ENCODE assay signal across 19 cellular contexts in genomic region chr1:58620926-58621325, GRCh38. TPM values are rescaled to one million over a fixed set of nuclear protein-coding genes. Genes with fewer than 3 reads are reported as not detected.
DNase-seq lines count a peak whose midpoint lies in the region; TF ChIP-seq lines count a peak whose summit lies in the region.
"Had no signal": no experiment of that assay in that cellular context is flagged by ENCODE, and none has a peak within 500 bp of the region (broad histone marks: within the 10 kb centered on the region; RNA-seq: fewer than 3 reads in every experiment).

No MANE protein-coding gene starts in this region.

- no peak overlapping the region for H3K27ac Mint-ChIP-seq in activated naive CD8-positive, alpha-beta T cell treated with anti-CD3 and anti-CD28 coated beads for 36 hours
- H3K27ac Mint-ChIP-seq: stimulated activated naive B cell treated with anti-CD40 and anti-IgM and Interleukin-4, amounts not matched to agents 10 μg/mL and 1 μg/mL and 100 μg/mL, for 72 hours had no signal

- H3K4me3 Mint-ChIP-seq in activated naive CD8-positive, alpha-beta T cell treated with anti-CD3 and anti-CD28 coated beads for 36 hours = no peak overlapping the region
- H3K4me3 Mint-ChIP-seq: activated T-cell treated with anti-CD3 and anti-CD28 coated beads, Interleukin-2, amount 50 U/mL, for 4 hours; neural crest cell; stimulated activated naive B cell treated with anti-CD40 and anti-IgM and Interleukin-4, amounts not matched to agents 10 μg/mL and 1 μg/mL and 100 μg/mL, for 72 hours had no signal

- CTCF ChIA-PET in RWPE1 (lab: Yijun Ruan, JAX) (interaction anchor here (0.7 kb wide), 1 partner anchor 97 kb away, joined by 3 read pairs; no protein-coding TSS in a partner anchor), A673 (lab: Charles Lee) (no interaction called here)

- H3K27me3 ChIP-seq in esophagus squamous epithelium (no peaks in the 10 kb centered on the region), A673 (replicated peaks; ENCODE audit: insufficient read depth, low read depth, low read length, poor library complexity) (no peaks in the 10 kb centered on the region)
- H3K27me3 ChIP-seq: uterus had no signal

- WGBS in esophagus squamous epithelium, 2 donors = 65 to 79% methylated on average over 4 to 5 of the region's 5 CpGs

- no peaks in the 10 kb centered on the region for H3K9me3 Mint-ChIP-seq in activated naive CD8-positive, alpha-beta T cell treated with anti-CD3 and anti-CD28 coated beads for 36 hours
- H3K9me3 Mint-ChIP-seq: activated T-cell treated with anti-CD3 and anti-CD28 coated beads, Interleukin-2, amount 50 U/mL, for 4 hours; stimulated activated naive B cell treated with anti-CD40 and anti-IgM and Interleukin-4, amounts not matched to agents 10 μg/mL and 1 μg/mL and 100 μg/mL, for 72 hours had no signal

- H3K9me3 ChIP-seq in esophagus squamous epithelium (no peaks in the 10 kb centered on the region), A673 (ENCODE audit: low read depth, low read length, poor library complexity, severe bottlenecking) (no peaks in the 10 kb centered on the region)
- H3K9me3 ChIP-seq: uterus had no signal

- H3K27ac ChIP-seq in C4-2B (peak overlapping the region; percentile 96), RWPE1 (peak overlapping the region; percentile 51), esophagus squamous epithelium (peak overlapping the region; percentile 82 to 93 (median 92)), A673 (ENCODE audit: low read depth, low read length, poor library complexity, severe bottlenecking) (no peak overlapping the region)
- H3K27ac ChIP-seq: uterus had no signal

- H3K4me1 ChIP-seq in esophagus squamous epithelium (peaks cover 22 to 66% (median 34%) of the 10 kb centered on the region in 3 donors), A673 (ENCODE audit: insufficient read depth, low read length, poor library complexity, severe bottlenecking) (no peaks in the 10 kb centered on the region)
- H3K4me1 ChIP-seq: uterus had no signal

- DNase-seq in ELF-1 (ENCODE audit: low read depth, low spot score) (peak; percentile 49), RWPE1 (ENCODE audit: low spot score) (no peak), esophagus squamous epithelium (lab: John Stamatoyannopoulos, UW) (no peak), NCI-H1436 (lab: John Stamatoyannopoulos, UW) (no peak), AML-193 (lab: John Stamatoyannopoulos, UW) (no peak), A673 (ENCODE audit: low spot score) (no peak)
- no peak for DNase-seq in activated naive CD8-positive, alpha-beta T cell treated with anti-CD3 and anti-CD28 coated beads for 36 hours
- DNase-seq: activated CD4-positive, alpha-beta T cell treated with anti-CD3 and anti-CD28 coated beads for 4 hours; activated T-cell treated with anti-CD3 and anti-CD28 coated beads, Interleukin-2, amount 50 U/mL, for 4 hours; amygdala; EL; GOT3; MM.1S; NCI-H2227 treated with DMSO at 0.1 percent for 48 hours; stimulated activated naive B cell treated with anti-CD40 and anti-IgM and Interleukin-4, amounts not matched to agents 10 μg/mL and 1 μg/mL and 100 μg/mL, for 72 hours; T-helper 1 cell; uterus had no signal

- intact Hi-C loops in esophagus squamous epithelium (cut with DNase I) (no loop called here), A673 (cut with micrococcal nuclease; ENCODE audit: unreplicated experiment) (no loop called here)

- BruUV-seq in A673 (replicated peaks; lab: Mats Ljungman, UMichigan) = no TSS peak

- no peaks in the 10 kb centered on the region for H3K36me3 Mint-ChIP-seq in activated naive CD8-positive, alpha-beta T cell treated with anti-CD3 and anti-CD28 coated beads for 36 hours

- TF ChIP-seq POLR2A in esophagus squamous epithelium (IDR thresholded peaks at IDR 0.05) = no peak

- no peak overlapping the region for H3K4me3 ChIP-seq in esophagus squamous epithelium
- no peak overlapping the region for H3K4me3 ChIP-seq in A673 (ENCODE audit: low read depth, low read length, poor library complexity, severe bottlenecking)
- H3K4me3 ChIP-seq: uterus had no signal

- POLR2A ChIA-PET in RWPE1 (lab: Yijun Ruan, JAX; ENCODE audit: low non-redundant PET) (no interaction called here), A673 (lab: Charles Lee; ENCODE audit: low non-redundant PET) (no interaction called here)

- no peak for TF ChIP-seq CTCF in C4-2B (conservative IDR thresholded peaks at IDR 0.05)
- TF ChIP-seq CTCF in RWPE1 (conservative IDR thresholded peaks at IDR 0.05; ENCODE audit: low read depth) = no peak
- TF ChIP-seq CTCF in esophagus squamous epithelium (IDR thresholded peaks at IDR 0.05) = no peak
- no peak for TF ChIP-seq CTCF in A673 (conservative IDR thresholded peaks at IDR 0.05; ENCODE audit: low read depth, low read length)

- H3K4me1 Mint-ChIP-seq in activated naive CD8-positive, alpha-beta T cell treated with anti-CD3 and anti-CD28 coated beads for 36 hours = peaks cover 2% of the 10 kb centered on the region
- H3K4me1 Mint-ChIP-seq: neural crest cell; stimulated activated naive B cell treated with anti-CD40 and anti-IgM and Interleukin-4, amounts not matched to agents 10 μg/mL and 1 μg/mL and 100 μg/mL, for 72 hours had no signal

- H3K27me3 Mint-ChIP-seq in activated naive CD8-positive, alpha-beta T cell treated with anti-CD3 and anti-CD28 coated beads for 36 hours = peaks cover 7% of the 10 kb centered on the region

- H3K36me3 ChIP-seq in esophagus squamous epithelium (no peaks in the 10 kb centered on the region), A673 (ENCODE audit: insufficient read depth, low read length, poor library complexity, severe bottlenecking) (no peaks in the 10 kb centered on the region)
- H3K36me3 ChIP-seq: uterus had no signal

RNA-seq across cellular contexts. Expression of gene TACSTD2, which starts 43.9 kb away (rescaled TPM):
- total RNA-seq in esophagus squamous epithelium (1,000 to 10,000 TPM in 1 of 4 donors, 100 to 1,000 TPM in 3; 565 to 1,522 (median 625) TPM), A673 (2021) (not detected in 2 replicates)
- under 1 TPM; 0.08 to 0.33 TPM for total RNA-seq in activated naive CD8-positive, alpha-beta T cell treated with anti-CD3 and anti-CD28 coated beads for 36 hours
- total RNA-seq: neural crest cell had no signal

Comparison
In these comparisons a context has a peak if more than half of its experiments do, and no peak if none do; other contexts are left out.
1. RNA of gene TACSTD2, which starts 43.9 kb away (total RNA-seq): 565 to 1,522 TPM in esophagus squamous epithelium; 0.08 to 0.33 TPM in activated naive CD8-positive, alpha-beta T cell treated with anti-CD3 and anti-CD28 coated beads for 36 hours and not detected in A673; every median in the first group is over 100 times any median in the second.